ENCODE assay signal across 8 cellular contexts in the genomic region with DNA sequence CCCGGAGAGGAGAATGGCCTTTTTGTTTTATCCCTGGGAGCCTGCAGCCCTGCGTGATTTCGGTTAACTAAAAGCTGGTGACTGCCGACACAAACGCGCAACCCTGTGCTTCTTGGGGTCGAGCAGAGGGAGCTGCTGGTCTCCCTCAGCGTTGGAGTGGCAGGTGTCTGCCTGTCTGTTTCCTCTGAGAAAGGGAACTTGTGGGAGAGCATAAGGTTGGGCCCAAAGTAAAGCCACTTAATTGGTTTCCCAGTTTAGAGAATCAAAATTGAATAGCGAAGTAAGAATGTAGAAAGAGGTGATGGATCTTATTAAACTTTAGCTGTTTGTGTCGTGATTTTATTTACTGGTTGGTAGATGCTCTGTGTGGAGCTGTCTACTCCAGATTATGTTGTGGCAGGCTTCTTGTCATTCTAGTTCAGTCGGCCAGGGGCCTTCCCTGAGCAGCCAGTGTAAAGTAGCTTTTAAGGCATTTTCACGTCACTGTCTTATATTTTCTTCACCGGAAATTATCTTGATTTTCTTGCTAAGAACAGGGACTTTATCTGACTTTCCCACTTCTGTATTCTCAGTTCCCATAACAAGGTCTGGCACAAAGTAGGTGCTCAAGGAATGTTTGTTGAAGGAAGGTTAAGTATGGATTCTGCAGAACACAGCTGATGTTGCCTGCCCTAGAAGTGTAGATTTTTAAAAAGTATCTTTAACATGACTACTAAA. TPM values are rescaled to one million over a fixed set of nuclear protein-coding genes. Genes with fewer than 3 reads are reported as not detected.
DNase-seq lines count a peak whose midpoint lies in the region; ATAC-seq and TF ChIP-seq lines count a peak whose summit lies in the region.

No MANE protein-coding gene starts in this region.

- no peaks in the 10 kb centered on the region for H3K27me3 ChIP-seq in gastrocnemius medialis

- peak; percentile 8 for DNase-seq in activated naive CD4-positive, alpha-beta T cell treated with anti-CD3 and anti-CD28 coated beads for 36 hours
- no peak for DNase-seq in activated naive CD4-positive, alpha-beta T cell treated with anti-CD3 and anti-CD28 coated beads, Interleukin-2, amount 50 U/mL, for 16 hours
- DNase-seq in WTC11 (ENCODE audit: low spot score) (no peak), glutamatergic neuron (no peak), gastrocnemius medialis (no peak)

- no peaks in the 10 kb centered on the region for H3K9me3 Mint-ChIP-seq in activated naive CD4-positive, alpha-beta T cell treated with anti-CD3 and anti-CD28 coated beads for 36 hours
- H3K9me3 Mint-ChIP-seq in WTC11, result peaks cover 6% of the 10 kb centered on the region
- H3K9me3 Mint-ChIP-seq in glutamatergic neuron (ENCODE audit: unreplicated experiment), result peaks cover 2% of the 10 kb centered on the region

- peaks cover 9 to 14% of the 10 kb centered on the region in 2 donors for H3K4me1 ChIP-seq in gastrocnemius medialis

- no peaks in the 10 kb centered on the region for H3K9me3 ChIP-seq in gastrocnemius medialis

- H3K27ac Mint-ChIP-seq in activated naive CD4-positive, alpha-beta T cell treated with anti-CD3 and anti-CD28 coated beads for 36 hours, result peak overlapping the region; percentile 94
- peak overlapping the region; percentile 97 for H3K27ac Mint-ChIP-seq in WTC11
- H3K27ac Mint-ChIP-seq in glutamatergic neuron (ENCODE audit: unreplicated experiment), result peak overlapping the region; percentile 93

- H3K27ac ChIP-seq in gastrocnemius medialis, result peak overlapping the region; percentile 85 to 94 (median 89)

- no peak for TF ChIP-seq POLR2A in gastrocnemius medialis (IDR thresholded peaks at IDR 0.05)

- intact Hi-C loops in activated naive CD4-positive, alpha-beta T cell treated with anti-CD3 and anti-CD28 coated beads for 36 hours (cut with micrococcal nuclease), result loop anchor here (1.0 to 5.0 kb wide), 11 partner anchors 38 to 782 kb away; partner anchors contain the start of genes ADAT2, AIG1, FUCA2 and PEX3
- intact Hi-C loops in gastrocnemius medialis (cut with DNase I; ENCODE audit: low total_unique reads), result loop anchor here (2.0 kb wide), 3 partner anchors 165 to 393 kb away; partner anchors contain the start of genes ADAT2 and PEX3

- peaks cover 39% of the 10 kb centered on the region for H3K36me3 Mint-ChIP-seq in activated naive CD4-positive, alpha-beta T cell treated with anti-CD3 and anti-CD28 coated beads for 36 hours (ENCODE audit: low read depth)
- peaks cover 45% of the 10 kb centered on the region for H3K36me3 Mint-ChIP-seq in WTC11
- H3K36me3 Mint-ChIP-seq in glutamatergic neuron (ENCODE audit: unreplicated experiment), result no peaks in the 10 kb centered on the region

- H3K4me3 ChIP-seq in gastrocnemius medialis, result peak overlapping the region; percentile 71 to 89 (median 84)

- peaks cover 3 to 45% of the 10 kb centered on the region in 2 donors for H3K36me3 ChIP-seq in gastrocnemius medialis

- no peaks in the 10 kb centered on the region for H3K27me3 Mint-ChIP-seq in activated naive CD4-positive, alpha-beta T cell treated with anti-CD3 and anti-CD28 coated beads for 36 hours (ENCODE audit: low read depth)
- no peaks in the 10 kb centered on the region for H3K27me3 Mint-ChIP-seq in WTC11 (ENCODE audit: low read depth)
- H3K27me3 Mint-ChIP-seq in glutamatergic neuron (ENCODE audit: unreplicated experiment), result peaks cover 7% of the 10 kb centered on the region

- peaks cover 34% of the 10 kb centered on the region for H3K4me1 Mint-ChIP-seq in activated naive CD4-positive, alpha-beta T cell treated with anti-CD3 and anti-CD28 coated beads for 36 hours (ENCODE audit: low read depth)
- H3K4me1 Mint-ChIP-seq in WTC11 (peaks cover 14% of the 10 kb centered on the region), glutamatergic neuron (ENCODE audit: low read depth, unreplicated experiment) (peaks cover 8% of the 10 kb centered on the region)

- POLR2A ChIA-PET in WTC11 (lab: Charles Lee), result interaction anchor here (0.5 to 1.7 kb wide), 9 partner anchors 9 to 393 kb away, joined by 3 to 7 read pairs (median 3); partner anchors contain the start of genes ADAT2, FUCA2, PEX3 and PHACTR2

- in situ Hi-C loops in gastrocnemius medialis (cut with MboI; ENCODE audit: low sequenced_read_pairs in 4 of 4), result no loop called here

- TF ChIP-seq CTCF in WTC11 (IDR thresholded peaks at IDR 0.05), result no peak
- no peak for TF ChIP-seq CTCF in glutamatergic neuron (IDR thresholded peaks at IDR 0.05; ENCODE audit: partially characterized antibody, unreplicated experiment)
- no peak for TF ChIP-seq CTCF in gastrocnemius medialis (IDR thresholded peaks at IDR 0.05 in 4 of 5, conservative IDR thresholded peaks at IDR 0.05 in 1 of 5)

- ATAC-seq in HG03103 (IDR thresholded peaks at IDR 0.05; ENCODE audit: low read depth, unreplicated experiment), result peak; percentile 2
- ATAC-seq in WTC11, result no peak
- peak; percentile 1 to 6 for ATAC-seq in gastrocnemius medialis
- no peak for ATAC-seq in HG03565 (IDR thresholded peaks at IDR 0.05; ENCODE audit: unreplicated experiment)
- ATAC-seq in HG02678 (IDR thresholded peaks at IDR 0.05; ENCODE audit: unreplicated experiment), result no peak

- CTCF ChIA-PET in activated naive CD4-positive, alpha-beta T cell treated with anti-CD3 and anti-CD28 coated beads for 36 hours (lab: Charles Lee), result interaction anchor here (0.6 to 1.5 kb wide), 5 partner anchors 170 to 525 kb away, joined by 3 to 5 read pairs (median 4); no protein-coding TSS in a partner anchor
- CTCF ChIA-PET in WTC11 (lab: Charles Lee), result interaction anchor here (1.2 to 2.9 kb wide), 5 partner anchors 96 to 330 kb away, joined by 3 to 26 read pairs (median 8); no protein-coding TSS in a partner anchor

- H3K4me3 Mint-ChIP-seq in activated naive CD4-positive, alpha-beta T cell treated with anti-CD3 and anti-CD28 coated beads for 36 hours, result peak overlapping the region; percentile 93
- H3K4me3 Mint-ChIP-seq in WTC11, result peak overlapping the region; percentile 98
- H3K4me3 Mint-ChIP-seq in glutamatergic neuron (ENCODE audit: unreplicated experiment), result peak overlapping the region; percentile 98

TF ChIP-seq in WTC11, 78 proteins besides CTCF, POLR2A, EP300 and RAD21:
- TF ChIP-seq ESRRA (CRISPR knock-in tag; IDR thresholded peaks at IDR 0.05; ENCODE audit: borderline replicate concordance) (0 out of 2 replicates have a peak, but pooled peaks have one; percentile 36), NFYB (CRISPR knock-in tag; conservative IDR thresholded peaks at IDR 0.05; ENCODE audit: low read depth) (no peak), NFE2L1 (CRISPR knock-in tag; IDR thresholded peaks at IDR 0.05) (0 out of 2 replicates have a peak, but pooled peaks have one; percentile 8)
- TF ChIP-seq, protein P1, sequence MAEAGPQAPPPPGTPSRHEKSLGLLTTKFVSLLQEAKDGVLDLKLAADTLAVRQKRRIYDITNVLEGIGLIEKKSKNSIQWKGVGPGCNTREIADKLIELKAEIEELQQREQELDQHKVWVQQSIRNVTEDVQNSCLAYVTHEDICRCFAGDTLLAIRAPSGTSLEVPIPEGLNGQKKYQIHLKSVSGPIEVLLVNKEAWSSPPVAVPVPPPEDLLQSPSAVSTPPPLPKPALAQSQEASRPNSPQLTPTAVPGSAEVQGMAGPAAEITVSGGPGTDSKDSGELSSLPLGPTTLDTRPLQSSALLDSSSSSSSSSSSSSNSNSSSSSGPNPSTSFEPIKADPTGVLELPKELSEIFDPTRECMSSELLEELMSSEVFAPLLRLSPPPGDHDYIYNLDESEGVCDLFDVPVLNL (CRISPR knock-in tag; IDR thresholded peaks at IDR 0.05; ENCODE audit: borderline replicate concordance, low read depth), result 0 out of 2 replicates have a peak, but pooled peaks have one; percentile 12

RNA-seq across cellular contexts. Expression of gene LTV1, which starts 0.7 kb away (rescaled TPM):
- 10 to 100 TPM; 22.8 to 23.3 TPM for total RNA-seq in activated naive CD4-positive, alpha-beta T cell treated with anti-CD3 and anti-CD28 coated beads for 36 hours
- total RNA-seq in WTC11 (2021), result 29.1 to 37.7 TPM (median 30.2 TPM) in 3 replicates
- 17.0 TPM for total RNA-seq in glutamatergic neuron (ENCODE audit: unreplicated experiment)
- 10 to 100 TPM; 13.0 to 25.6 (median 18.5) TPM for total RNA-seq in gastrocnemius medialis

RNA-seq across cellular contexts. Expression of gene ZC2HC1B, which starts 20.4 kb away (rescaled TPM):
- total RNA-seq in activated naive CD4-positive, alpha-beta T cell treated with anti-CD3 and anti-CD28 coated beads for 36 hours, result not detected
- total RNA-seq in WTC11 (2021) (not detected in 3 replicates), glutamatergic neuron (ENCODE audit: unreplicated experiment) (not detected), gastrocnemius medialis (not detected)

Comparison
In these comparisons a context has a peak if more than half of its experiments do, and no peak if none do; other contexts are left out.
1. ATAC-seq: peak in HG03103 (single experiment) and gastrocnemius medialis (2 of 2); none in WTC11 (single experiment), HG03565 (single experiment) and HG02678 (single experiment).
2. Peak in every context shown above with its lines, with median percentiles within 50 percentile points of each other: H3K27ac Mint-ChIP-seq and H3K4me3 Mint-ChIP-seq.